In genomic region chr10:43049081-43049551, GRCh38 we compare ENCODE assay signal across 30 cellular contexts. TPM values are rescaled to one million over a fixed set of nuclear protein-coding genes. Genes with fewer than 3 reads are reported as not detected.
DNase-seq lines count a peak whose midpoint lies in the region; ATAC-seq and TF ChIP-seq lines count a peak whose summit lies in the region.
"Had no signal": no experiment of that assay in that cellular context is flagged by ENCODE, and none has a peak within 500 bp of the region (broad histone marks: within the 10 kb centered on the region; RNA-seq: fewer than 3 reads in every experiment).

No MANE protein-coding gene starts in this region.

- no peaks in the 10 kb centered on the region for H3K27me3 ChIP-seq in H7 (ENCODE audit: control insufficient read depth, insufficient read depth, low read length)
- H3K27me3 ChIP-seq: ascending aorta, testis, vagina had no signal

- peaks cover 4% of the 10 kb centered on the region for H3K4me1 ChIP-seq in mucosa of descending colon (ENCODE audit: low read depth)
- H3K4me1 ChIP-seq: ascending aorta, testis, vagina had no signal

- H3K36me3 Mint-ChIP-seq in glutamatergic neuron (ENCODE audit: unreplicated experiment) (no peaks in the 10 kb centered on the region), osteocyte (ENCODE audit: unreplicated experiment) (no peaks in the 10 kb centered on the region)
- H3K36me3 Mint-ChIP-seq: activated naive CD4-positive, alpha-beta T cell treated with anti-CD3 and anti-CD28 coated beads, Interleukin-2, amount 50 U/mL, for 24 hours; CD8-positive, alpha-beta memory T cell; natural killer cell; stimulated activated naive B cell treated with anti-CD40 and anti-IgM and Interleukin-4, amounts not matched to agents 10 μg/mL and 1 μg/mL and 100 μg/mL, for 72 hours had no signal

- peak; percentile 38 for DNase-seq in activated effector memory CD4-positive, alpha-beta T cell treated with anti-CD3 and anti-CD28 coated beads, Interleukin-2, amount 50 U/mL, for 16 hours
- DNase-seq in activated effector memory CD4-positive, alpha-beta T cell treated with Interleukin-2 at 50 U/mL for 16 hours = no peak
- DNase-seq in H7 (peak; percentile 36), glutamatergic neuron (peak; percentile 11), posterior vena cava (ENCODE audit: low spot score) (peak; percentile 59), mucosa of descending colon (no peak), osteocyte (ENCODE audit: extremely low spot score, unreplicated experiment) (no peak), GM19240 (ENCODE audit: insufficient read length, low spot score) (no peak)
- DNase-seq: activated CD4-positive, alpha-beta T cell treated with anti-CD3 and anti-CD28 coated beads, Interleukin-2, amount 50 U/mL, for 1 hour; activated CD4-positive, CD25-positive, alpha-beta regulatory T cell; cortex of kidney; DMS153; GOT3; NCI-H1048; NCI-H187; NCI-H2171; NCI-H510A treated with DMSO at 0.1 percent for 48 hours; occipital lobe; stimulated activated naive B cell treated with anti-CD40 and anti-IgM and Interleukin-4, amounts not matched to agents 10 μg/mL and 1 μg/mL and 100 μg/mL, for 72 hours; testis had no signal

- intact Hi-C loops in posterior vena cava (cut with DNase I) = no loop called here
- intact Hi-C loops in mucosa of descending colon (cut with DNase I, micrococcal nuclease) = no loop called here

- H3K4me3 Mint-ChIP-seq in glutamatergic neuron (ENCODE audit: unreplicated experiment) = no peak overlapping the region
- no peak overlapping the region for H3K4me3 Mint-ChIP-seq in osteocyte (ENCODE audit: unreplicated experiment)
- H3K4me3 Mint-ChIP-seq: activated naive CD4-positive, alpha-beta T cell treated with anti-CD3 and anti-CD28 coated beads, Interleukin-2, amount 50 U/mL, for 24 hours; CD8-positive, alpha-beta memory T cell; natural killer cell; stimulated activated naive B cell treated with anti-CD40 and anti-IgM and Interleukin-4, amounts not matched to agents 10 μg/mL and 1 μg/mL and 100 μg/mL, for 72 hours; T-helper 1 cell treated with Interleukin-12 subunit alpha and Interleukin-12 subunit beta and Interleukin-4 antibody, amounts not matched to agents 30 μg/mL and 1 μg/mL, for 36 hours had no signal

- H3K4me1 Mint-ChIP-seq in glutamatergic neuron (ENCODE audit: low read depth, unreplicated experiment) = peaks cover 8% of the 10 kb centered on the region
- H3K4me1 Mint-ChIP-seq in osteocyte (ENCODE audit: unreplicated experiment) = peaks cover 21% of the 10 kb centered on the region
- H3K4me1 Mint-ChIP-seq: activated naive CD4-positive, alpha-beta T cell treated with anti-CD3 and anti-CD28 coated beads, Interleukin-2, amount 50 U/mL, for 24 hours; CD8-positive, alpha-beta memory T cell; natural killer cell had no signal

- TF ChIP-seq CTCF in glutamatergic neuron (IDR thresholded peaks at IDR 0.05; ENCODE audit: partially characterized antibody, unreplicated experiment) = no peak
- no peak for TF ChIP-seq CTCF in mucosa of descending colon (IDR thresholded peaks at IDR 0.05)
- TF ChIP-seq CTCF in osteocyte (IDR thresholded peaks at IDR 0.05) = no peak

- no peaks in the 10 kb centered on the region for H3K9me3 ChIP-seq in mucosa of descending colon
- H3K9me3 ChIP-seq: A549, ascending aorta, testis, vagina had no signal

- H3K27ac Mint-ChIP-seq in glutamatergic neuron (ENCODE audit: unreplicated experiment) = no peak overlapping the region
- no peak overlapping the region for H3K27ac Mint-ChIP-seq in osteocyte (ENCODE audit: unreplicated experiment)
- H3K27ac Mint-ChIP-seq: activated naive CD4-positive, alpha-beta T cell treated with anti-CD3 and anti-CD28 coated beads, Interleukin-2, amount 50 U/mL, for 24 hours; natural killer cell; stimulated activated naive B cell treated with anti-CD40 and anti-IgM and Interleukin-4, amounts not matched to agents 10 μg/mL and 1 μg/mL and 100 μg/mL, for 72 hours; T-helper 1 cell treated with Interleukin-12 subunit alpha and Interleukin-12 subunit beta and Interleukin-4 antibody, amounts not matched to agents 30 μg/mL and 1 μg/mL, for 36 hours had no signal

- H3K9me3 Mint-ChIP-seq in glutamatergic neuron (ENCODE audit: unreplicated experiment) = peaks cover 10% of the 10 kb centered on the region
- no peaks in the 10 kb centered on the region for H3K9me3 Mint-ChIP-seq in osteocyte (ENCODE audit: unreplicated experiment)
- H3K9me3 Mint-ChIP-seq: activated naive CD4-positive, alpha-beta T cell treated with anti-CD3 and anti-CD28 coated beads, Interleukin-2, amount 50 U/mL, for 24 hours; CD8-positive, alpha-beta memory T cell; natural killer cell; stimulated activated naive B cell treated with anti-CD40 and anti-IgM and Interleukin-4, amounts not matched to agents 10 μg/mL and 1 μg/mL and 100 μg/mL, for 72 hours; T-helper 1 cell treated with Interleukin-12 subunit alpha and Interleukin-12 subunit beta and Interleukin-4 antibody, amounts not matched to agents 30 μg/mL and 1 μg/mL, for 36 hours had no signal

- H3K27me3 Mint-ChIP-seq in glutamatergic neuron (ENCODE audit: unreplicated experiment) = peaks cover 2% of the 10 kb centered on the region
- H3K27me3 Mint-ChIP-seq in osteocyte (ENCODE audit: unreplicated experiment) = peaks cover 37% of the 10 kb centered on the region

- H3K36me3 ChIP-seq in H7 (replicated peaks; ENCODE audit: control insufficient read depth, insufficient read depth, low read length) = no peaks in the 10 kb centered on the region
- H3K36me3 ChIP-seq in mucosa of descending colon (ENCODE audit: low read depth) = no peaks in the 10 kb centered on the region
- H3K36me3 ChIP-seq: ascending aorta, vagina had no signal

- no peak for ATAC-seq in mucosa of descending colon
- ATAC-seq: A549; K562; natural killer cell; stimulated activated naive B cell treated with anti-CD40 and anti-IgM and Interleukin-4, amounts not matched to agents 10 μg/mL and 1 μg/mL and 100 μg/mL, for 72 hours had no signal

- no peak overlapping the region for H3K4me3 ChIP-seq in H7 (ENCODE audit: insufficient read depth, low read depth, low read length)
- no peak overlapping the region for H3K4me3 ChIP-seq in mucosa of descending colon
- H3K4me3 ChIP-seq: A549, ascending aorta, K562, SK-N-MC, skin epidermis, testis, vagina had no signal

RNA-seq across cellular contexts. Expression of gene RET, which starts 27.8 kb away (rescaled TPM):
- 9.7 and 16.0 TPM in 2 replicates for total RNA-seq in H7 (2014; rRNA removed; shearing (Covaris generic))
- total RNA-seq in glutamatergic neuron (ENCODE audit: unreplicated experiment) (34.7 TPM), posterior vena cava (1 to 10 TPM; 1.0 to 1.3 TPM), mucosa of descending colon (10 to 100 TPM in 1 of 3 donors, 1 to 10 TPM in 1, under 1 TPM in 1; 0.84 to 13.5 (median 1.6) TPM), osteocyte (0.43 and 1.1 TPM in 2 replicates)
- total RNA-seq: ascending aorta had no signal

Comparison
In these comparisons a context has a peak if more than half of its experiments do, and no peak if none do; other contexts are left out.
1. DNase-seq: peak in activated effector memory CD4-positive, alpha-beta T cell treated with anti-CD3 and anti-CD28 coated beads, Interleukin-2, amount 50 U/mL, for 16 hours (single experiment), H7 (single experiment), glutamatergic neuron (single experiment) and posterior vena cava (single experiment); none in activated effector memory CD4-positive, alpha-beta T cell treated with Interleukin-2 at 50 U/mL for 16 hours (single experiment), mucosa of descending colon (0 of 3), osteocyte (single experiment) and GM19240 (single experiment).